Comparison of ENCODE assay signal across 17 cellular contexts in genomic region chr16:10708969-10709368, GRCh38. TPM values are rescaled to one million over a fixed set of nuclear protein-coding genes. Genes with fewer than 3 reads are reported as not detected.
DNase-seq lines count a peak whose midpoint lies in the region; FAIRE-seq and TF ChIP-seq lines count a peak whose summit lies in the region.
"Had no signal": no experiment of that assay in that cellular context is flagged by ENCODE, and none has a peak within 500 bp of the region (broad histone marks: within the 10 kb centered on the region; RNA-seq: fewer than 3 reads in every experiment).

No MANE protein-coding gene starts in this region.

- H3K27ac ChIP-seq in PC-9 (no peak overlapping the region), endothelial cell of umbilical vein (ENCODE audit: insufficient read depth, low read depth, low read length) (no peak overlapping the region)
- H3K27ac ChIP-seq: C4-2B had no signal

- H4K20me1 ChIP-seq in PC-9 (ENCODE audit: insufficient read depth), result no peaks in the 10 kb centered on the region
- H4K20me1 ChIP-seq in endothelial cell of umbilical vein (replicated peaks; ENCODE audit: control insufficient read depth, extremely low read depth, insufficient read depth, low read length), result no peaks in the 10 kb centered on the region

- no peaks in the 10 kb centered on the region for H3K36me3 ChIP-seq in PC-9 (ENCODE audit: low read depth)
- H3K36me3 ChIP-seq in endothelial cell of umbilical vein (ENCODE audit: control insufficient read depth in 2 of 2, extremely low read depth in 1 of 2, insufficient read depth in 2 of 2, low read length in 2 of 2), result no peaks in the 10 kb centered on the region
- H3K36me3 ChIP-seq: BE2C had no signal

- no peaks in the 10 kb centered on the region; the same call in 1 of the 2 replicates for H3K4me1 ChIP-seq in PC-9 (replicated peaks; ENCODE audit: insufficient read depth)
- H3K4me1 ChIP-seq in endothelial cell of umbilical vein (ENCODE audit: control insufficient read depth, extremely low read depth, insufficient read depth, low read length), result no peaks in the 10 kb centered on the region
- H3K4me1 ChIP-seq: BE2C, Caco-2 had no signal

- H3K4me2 ChIP-seq in PC-9, result no peak overlapping the region
- no peak overlapping the region for H3K4me2 ChIP-seq in endothelial cell of umbilical vein (ENCODE audit: insufficient read depth, low read length)

- H3K9me1 ChIP-seq in endothelial cell of umbilical vein (replicated peaks; ENCODE audit: control insufficient read depth, extremely low read depth, insufficient read depth, low read length), result no peaks in the 10 kb centered on the region

- dilution Hi-C loops in endothelial cell of umbilical vein (cut with MboI; ENCODE audit: extremely low pct_ligation_motif_present, low sequenced_read_pairs), result no loop called here

- H3K9me3 ChIP-seq in PC-9 (ENCODE audit: insufficient read depth, low read depth) (no peaks in the 10 kb centered on the region), endothelial cell of umbilical vein (replicated peaks; ENCODE audit: control insufficient read depth, insufficient read depth, low read length) (no peaks in the 10 kb centered on the region)
- H3K9me3 ChIP-seq: BE2C, Caco-2 had no signal

- BruUV-seq in PC-9 (replicated peaks; lab: Mats Ljungman, UMichigan) (no TSS peak), endothelial cell of umbilical vein (replicated peaks; lab: Mats Ljungman, UMichigan) (no TSS peak)

- FAIRE-seq in H54 (lab: Jason Lieb, UNC) (peak; percentile 82), endothelial cell of umbilical vein (lab: Jason Lieb, UNC) (no peak), urothelium cell line (lab: Jason Lieb, UNC) (peak; percentile 90)
- FAIRE-seq: A204.1, GM12892, GM19239 had no signal

- DNase-seq in H54 (ENCODE audit: insufficient read length, low spot score) (no peak), PC-9 (no peak), endothelial cell of umbilical vein (ENCODE audit: low read depth, low spot score) (no peak), urothelium cell line (ENCODE audit: low spot score) (no peak), GM13977 (ENCODE audit: low spot score) (no peak), NCI-H2029 (lab: John Stamatoyannopoulos, UW) (no peak), UCSD-AML1 (lab: John Stamatoyannopoulos, UW; ENCODE audit: unreplicated experiment) (no peak)
- DNase-seq: BE2C; Caco-2; CD8-positive, alpha-beta memory T cell; DND-41; GDM1 had no signal

- H3K79me2 ChIP-seq in PC-9 (ENCODE audit: low read depth) (no peaks in the 10 kb centered on the region), endothelial cell of umbilical vein (ENCODE audit: control insufficient read depth, insufficient read depth, low read length) (no peaks in the 10 kb centered on the region)

- POLR2A ChIA-PET in PC-9 (lab: Charles Lee; ENCODE audit: unreplicated experiment) (no interaction called here), endothelial cell of umbilical vein (lab: Charles Lee) (no interaction called here)

- CTCF ChIA-PET in PC-9 (lab: Charles Lee) (no interaction called here), endothelial cell of umbilical vein (lab: Charles Lee) (no interaction called here)

- H2AFZ ChIP-seq in PC-9, result 0 out of 2 replicates have a peak overlapping the region, but pooled peaks have one; percentile 6
- H2AFZ ChIP-seq in endothelial cell of umbilical vein (ENCODE audit: low read depth, low read length), result peak overlapping the region; percentile 29

- in situ Hi-C loops in GM13977 (cut with MboI; ENCODE audit: low pct_unique_long_range_greater_than_20kb, low sequenced_read_pairs, unreplicated experiment), result no loop called here

- intact Hi-C loops in PC-9 (cut with micrococcal nuclease; ENCODE audit: unreplicated experiment) (no loop called here), endothelial cell of umbilical vein (cut with micrococcal nuclease) (no loop called here)

- TF ChIP-seq CTCF in PC-9 (conservative IDR thresholded peaks at IDR 0.05) (no peak), endothelial cell of umbilical vein (IDR thresholded peaks at IDR 0.05; ENCODE audit: extremely low read depth in 1 of 2, insufficient read depth in 1 of 2, low read depth in 1 of 2, low read length in 2 of 2) (no peak), GM13977 (IDR thresholded peaks at IDR 0.05; ENCODE audit: extremely low read depth, insufficient read depth, missing control alignments) (no peak)

- TF ChIP-seq POLR2A in H54 (IDR thresholded peaks at IDR 0.05; ENCODE audit: low read depth, low read length), result no peak
- TF ChIP-seq POLR2A in endothelial cell of umbilical vein (IDR thresholded peaks at IDR 0.05; ENCODE audit: low read depth, low read length), result no peak

- no peaks in the 10 kb centered on the region for H3F3A ChIP-seq in PC-9 (ENCODE audit: insufficient read depth, low read depth)

- no peaks in the 10 kb centered on the region for H3K9me2 ChIP-seq in PC-9 (ENCODE audit: insufficient read depth)

- H3K4me3 ChIP-seq in PC-9 (no peak overlapping the region), endothelial cell of umbilical vein (replicated peaks in 1 of 3; ENCODE audit: insufficient read depth in 1 of 3, low read depth in 1 of 3, low read length in 3 of 3) (no peak overlapping the region)

- no peaks in the 10 kb centered on the region for H3K27me3 ChIP-seq in PC-9 (ENCODE audit: insufficient read depth, low read depth)
- H3K27me3 ChIP-seq in endothelial cell of umbilical vein (ENCODE audit: control insufficient read depth in 2 of 2, insufficient read depth in 2 of 2, low read length in 2 of 2), result no peaks in the 10 kb centered on the region
- H3K27me3 ChIP-seq: BE2C had no signal

- H3K9ac ChIP-seq in endothelial cell of umbilical vein (replicated peaks; ENCODE audit: extremely low read depth, insufficient read depth, low read length), result no peak overlapping the region

TF ChIP-seq in endothelial cell of umbilical vein, 7 proteins besides CTCF, POLR2A, EP300 and RAD21:
- TF ChIP-seq GATA2 (IDR thresholded peaks at IDR 0.05; ENCODE audit: insufficient read depth, insufficient read length, low read depth, low read length) (no peak), JUN (IDR thresholded peaks at IDR 0.05; ENCODE audit: borderline replicate concordance, insufficient read depth, insufficient read length, low read depth) (no peak), MYC (IDR thresholded peaks at IDR 0.05; ENCODE audit: low read depth, low read length) (no peak), EZH2 (IDR thresholded peaks at IDR 0.05; ENCODE audit: borderline replicate concordance, low read depth, low read length, severe bottlenecking) (no peak)
- TF ChIP-seq, protein P1, sequence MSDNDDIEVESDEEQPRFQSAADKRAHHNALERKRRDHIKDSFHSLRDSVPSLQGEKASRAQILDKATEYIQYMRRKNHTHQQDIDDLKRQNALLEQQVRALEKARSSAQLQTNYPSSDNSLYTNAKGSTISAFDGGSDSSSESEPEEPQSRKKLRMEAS (IDR thresholded peaks at IDR 0.05; ENCODE audit: insufficient read depth, insufficient read length), result no peak

RNA-seq across cellular contexts. Expression of gene TEKT5, which starts 14.2 kb away (rescaled TPM):
- 1.5 TPM in 1 of 2 replicates, not detected in the other for total RNA-seq in PC-9 (2021)
- not detected in 2 replicates for total RNA-seq in endothelial cell of umbilical vein
- polyA plus RNA-seq in endothelial cell of umbilical vein, result 0.16 TPM in 1 of 2 replicates, not detected in the other
- polyA plus RNA-seq in endothelial cell of umbilical vein (2011; cell fraction: cytosol; rRNA removed), result 0.12 and 0.14 TPM in 2 replicates
- 0.84 and 0.86 TPM in 2 replicates for polyA plus RNA-seq in endothelial cell of umbilical vein (2011; cell fraction: nucleus; rRNA removed)
- not detected in 2 replicates for polyA plus RNA-seq in endothelial cell of umbilical vein (2012)
- not detected in 2 replicates for polyA minus RNA-seq in endothelial cell of umbilical vein
- polyA minus RNA-seq in endothelial cell of umbilical vein (2011; cell fraction: cytosol; rRNA and poly(A)+ RNA removed), result not detected
- polyA minus RNA-seq in endothelial cell of umbilical vein (2011; cell fraction: nucleus; rRNA and poly(A)+ RNA removed), result 0.63 TPM in 1 of 2 replicates, not detected in the other
- total RNA-seq: Caco-2; CD8-positive, alpha-beta memory T cell; H4 had no signal
- polyA plus RNA-seq: CD8-positive, alpha-beta memory T cell had no signal

RNA-seq across cellular contexts. Expression of gene NUBP1, which starts 34.7 kb away (rescaled TPM):
- total RNA-seq in PC-9 (2021) (21.0 and 28.9 TPM in 2 replicates), endothelial cell of umbilical vein (23.6 and 28.7 TPM in 2 replicates)
- polyA plus RNA-seq in endothelial cell of umbilical vein, result 27.9 and 30.8 TPM in 2 replicates
- 43.6 and 49.2 TPM in 2 replicates for polyA plus RNA-seq in endothelial cell of umbilical vein (2011; cell fraction: cytosol; rRNA removed)
- polyA plus RNA-seq in endothelial cell of umbilical vein (2011; cell fraction: nucleus; rRNA removed), result 27.6 TPM in 2 replicates
- 22.3 and 26.8 TPM in 2 replicates for polyA plus RNA-seq in endothelial cell of umbilical vein (2012)
- 26.2 and 29.3 TPM in 2 replicates for polyA minus RNA-seq in endothelial cell of umbilical vein
- 17.9 TPM for polyA minus RNA-seq in endothelial cell of umbilical vein (2011; cell fraction: cytosol; rRNA and poly(A)+ RNA removed)
- 7.7 and 12.8 TPM in 2 replicates for polyA minus RNA-seq in endothelial cell of umbilical vein (2011; cell fraction: nucleus; rRNA and poly(A)+ RNA removed)
